Comparison of ENCODE assay signal across 17 cellular contexts in genomic region chr13:113819341-113819730, GRCh38. TPM values are rescaled to one million over a fixed set of nuclear protein-coding genes. Genes with fewer than 3 reads are reported as not detected.
DNase-seq lines count a peak whose midpoint lies in the region; ATAC-seq and TF ChIP-seq lines count a peak whose summit lies in the region.
"Had no signal": no experiment of that assay in that cellular context is flagged by ENCODE, and none has a peak within 500 bp of the region (broad histone marks: within the 10 kb centered on the region; RNA-seq: fewer than 3 reads in every experiment).

No MANE protein-coding gene starts in this region.

- TF ChIP-seq POLR2A in gastroesophageal sphincter (IDR thresholded peaks at IDR 0.05) = no peak
- TF ChIP-seq POLR2A in Peyer's patch (IDR thresholded peaks at IDR 0.05) = no peak

- H3K36me3 ChIP-seq in BLaER1 = peaks cover 64% of the 10 kb centered on the region
- H3K36me3 ChIP-seq in gastroesophageal sphincter = peaks cover 0 to 26% of the 10 kb centered on the region in 2 donors
- H3K36me3 ChIP-seq in thoracic aorta = peaks cover 27% of the 10 kb centered on the region
- peaks cover 0 to 38% (median 0%) of the 10 kb centered on the region in 3 donors for H3K36me3 ChIP-seq in Peyer's patch

- CTCF ChIA-PET in RWPE1 (lab: Yijun Ruan, JAX) = interaction anchor here (0.7 to 1.3 kb wide), 3 partner anchors 90 to 128 kb away, joined by 3 to 4 read pairs (median 3); no protein-coding TSS in a partner anchor

- H3K27ac ChIP-seq in BLaER1 (no peak overlapping the region), RWPE1 (peak overlapping the region; percentile 99), gastroesophageal sphincter (peak overlapping the region in 3 of 4 donors; percentile 85 to 90 (median 90)), thoracic aorta (peak overlapping the region; percentile 72 to 92), Peyer's patch (no peak overlapping the region)

- H3K4me1 ChIP-seq in BLaER1 (peaks cover 47% of the 10 kb centered on the region), gastroesophageal sphincter (peaks cover 3 to 82% (median 43%) of the 10 kb centered on the region in 3 donors), thoracic aorta (ENCODE audit: control insufficient read depth in 1 of 2, low read depth in 2 of 2) (peaks cover 31 to 64% of the 10 kb centered on the region in 2 donors), Peyer's patch (peaks cover 0 to 38% (median 0%) of the 10 kb centered on the region in 4 donors)

- H3K9me3 ChIP-seq in BLaER1 (peaks cover 22% of the 10 kb centered on the region), gastroesophageal sphincter (no peaks in the 10 kb centered on the region), thoracic aorta (no peaks in the 10 kb centered on the region), Peyer's patch (no peaks in the 10 kb centered on the region)

- H3K9ac ChIP-seq in BLaER1 = no peak overlapping the region

- ATAC-seq in gastroesophageal sphincter (no peak), thoracic aorta (ENCODE audit: insufficient number of reproducible peaks, low FRiP score, low read depth) (no peak), HG03442 (IDR thresholded peaks at IDR 0.05; ENCODE audit: unreplicated experiment) (no peak)
- ATAC-seq: HepG2, PC-3 had no signal

- H4K20me1 ChIP-seq in BLaER1 = peaks cover 83% of the 10 kb centered on the region

- POLR2A ChIA-PET in RWPE1 (lab: Yijun Ruan, JAX; ENCODE audit: low non-redundant PET) = no interaction called here

- H3K4me2 ChIP-seq in BLaER1 = peak overlapping the region; percentile 9; the same call in 1 of the 2 replicates

- no peak for DNase-seq in RWPE1 (ENCODE audit: low spot score)
- no peak for DNase-seq in thoracic aorta (ENCODE audit: low spot score)
- DNase-seq in Peyer's patch = no peak
- DNase-seq in HuH-7.5 (ENCODE audit: low spot score) = no peak
- DNase-seq: CD8-positive, alpha-beta memory T cell; DMS 273 treated with DMSO at 0.1 percent for 48 hours; Karpas-422; MM.1S; NCI-H1105; NCI-H187; NCI-H446; PC-3; SHP77 had no signal

- H3K27me3 ChIP-seq in BLaER1 (no peaks in the 10 kb centered on the region), gastroesophageal sphincter (no peaks in the 10 kb centered on the region), thoracic aorta (replicated peaks; ENCODE audit: insufficient read depth) (no peaks in the 10 kb centered on the region), Peyer's patch (no peaks in the 10 kb centered on the region)

- TF ChIP-seq CTCF in RWPE1 (conservative IDR thresholded peaks at IDR 0.05; ENCODE audit: low read depth) (no peak), gastroesophageal sphincter (IDR thresholded peaks at IDR 0.05) (no peak), thoracic aorta (IDR thresholded peaks at IDR 0.05) (no peak), Peyer's patch (IDR thresholded peaks at IDR 0.05) (no peak)

- no peak overlapping the region for H3K4me3 ChIP-seq in BLaER1
- H3K4me3 ChIP-seq in gastroesophageal sphincter = no peak overlapping the region
- no peak overlapping the region for H3K4me3 ChIP-seq in thoracic aorta
- no peak overlapping the region for H3K4me3 ChIP-seq in Peyer's patch

- TF ChIP-seq EP300 in gastroesophageal sphincter (IDR thresholded peaks at IDR 0.05) = no peak

- 73% methylated on average over 3 of the region's 13 CpGs; no CpG with 5 or more reads in 1 of the 2 donors for WGBS in gastroesophageal sphincter (ENCODE audit: low coverage in 1 of 2), 2 donors

RNA-seq across cellular contexts. Expression of gene GAS6, which starts 44.5 kb away (rescaled TPM):
- total RNA-seq in gastroesophageal sphincter = 100 to 1,000 TPM; 132 to 392 (median 217) TPM
- total RNA-seq in thoracic aorta = 1,000 to 10,000 TPM in 1 of 2 donors, 100 to 1,000 TPM in 1; 854 to 1,319 TPM
- 100 to 1,000 TPM; 132 to 226 (median 154) TPM for total RNA-seq in Peyer's patch

Comparison
In these comparisons a context has a peak if more than half of its experiments do, and no peak if none do; other contexts are left out.
1. H3K27ac ChIP-seq: peak in RWPE1 (single experiment), gastroesophageal sphincter (3 of 4) and thoracic aorta (2 of 2); none in BLaER1 (single experiment) and Peyer's patch (0 of 4).